Comparison of ENCODE assay signal across 9 cellular contexts in genomic region chr2:64857581-64858471, GRCh38.
DNase-seq lines count a peak whose midpoint lies in the region; ATAC-seq and TF ChIP-seq lines count a peak whose summit lies in the region.
"Had no signal": no experiment of that assay in that cellular context is flagged by ENCODE, and none has a peak within 500 bp of the region (broad histone marks: within the 10 kb centered on the region; RNA-seq: fewer than 3 reads in every experiment).

No MANE protein-coding gene starts in this region.

- ATAC-seq in GM18867 (IDR thresholded peaks at IDR 0.05; ENCODE audit: unreplicated experiment) (no peak), GM19463 (IDR thresholded peaks at IDR 0.05; ENCODE audit: unreplicated experiment) (no peak), GM18520 (IDR thresholded peaks at IDR 0.05; ENCODE audit: unreplicated experiment) (no peak), GM18861 (IDR thresholded peaks at IDR 0.05; ENCODE audit: unreplicated experiment) (no peak)

- no peak overlapping the region for H3K4me3 ChIP-seq in AG10803 (ENCODE audit: low read length)
- H3K4me3 ChIP-seq in PC-9 = no peak overlapping the region
- no peak overlapping the region for H3K4me3 ChIP-seq in fibroblast of the aortic adventitia (ENCODE audit: low read depth, low read length)
- no peak overlapping the region for H3K4me3 ChIP-seq in neuronal stem cell (ENCODE audit: low read length in 2 of 2)

- no peak overlapping the region for H2BK120ac ChIP-seq in neuronal stem cell (ENCODE audit: low read depth, low read length)

- H3K4me1 ChIP-seq in PC-9 (replicated peaks; ENCODE audit: insufficient read depth) = peaks cover 44% of the 10 kb centered on the region
- peaks cover 21 to 31% of the 10 kb centered on the region in 2 donors for H3K4me1 ChIP-seq in neuronal stem cell (ENCODE audit: control insufficient read depth in 2 of 2, insufficient read depth in 1 of 2, low read depth in 1 of 2, low read length in 2 of 2)

- H3K9me3 ChIP-seq in PC-9 (ENCODE audit: insufficient read depth, low read depth) (no peaks in the 10 kb centered on the region), neuronal stem cell (replicated peaks in 1 of 2; ENCODE audit: control insufficient read depth in 2 of 2, insufficient read depth in 1 of 2, low read depth in 1 of 2, low read length in 2 of 2) (peaks cover 2 to 10% of the 10 kb centered on the region in 2 donors)

- no peaks in the 10 kb centered on the region for H3K79me1 ChIP-seq in neuronal stem cell (ENCODE audit: low read depth, low read length)

- H3K79me2 ChIP-seq in PC-9 (ENCODE audit: low read depth) = no peaks in the 10 kb centered on the region

- no peak overlapping the region for H3K23ac ChIP-seq in neuronal stem cell (ENCODE audit: low read depth, low read length, poor library complexity)

- H3K36me3 ChIP-seq in PC-9 (ENCODE audit: low read depth) (no peaks in the 10 kb centered on the region), neuronal stem cell (replicated peaks in 1 of 2; ENCODE audit: control insufficient read depth in 2 of 2, insufficient read depth in 2 of 2, low read length in 2 of 2) (no peaks in the 10 kb centered on the region)

- BruUV-seq in PC-9 (replicated peaks; lab: Mats Ljungman, UMichigan) = no TSS peak

- DNase-seq in AG10803 (ENCODE audit: low read depth) = peak; percentile 92
- DNase-seq in PC-9 = no peak
- peak; percentile 99 for DNase-seq in fibroblast of the aortic adventitia (ENCODE audit: low read depth)
- no peak for DNase-seq in neuronal stem cell (ENCODE audit: low spot score)
- DNase-seq: T-helper 2 cell had no signal

- no peak overlapping the region for H4K8ac ChIP-seq in neuronal stem cell (ENCODE audit: low read depth, low read length)

- peak overlapping the region; percentile 72 for H3K14ac ChIP-seq in neuronal stem cell (ENCODE audit: low read length)

- H2BK5ac ChIP-seq in neuronal stem cell (ENCODE audit: low read length) = no peak overlapping the region

- H3K4me2 ChIP-seq in PC-9 (peak overlapping the region; percentile 71), neuronal stem cell (ENCODE audit: insufficient read depth, low read length, poor library complexity, severe bottlenecking) (no peak overlapping the region)

- peak overlapping the region; percentile 64 for H2BK12ac ChIP-seq in neuronal stem cell (ENCODE audit: low read length)

- no peak overlapping the region for H3K4ac ChIP-seq in neuronal stem cell (ENCODE audit: low read length)

- H3K18ac ChIP-seq in neuronal stem cell (ENCODE audit: low read length) = peak overlapping the region; percentile 86

- no peak overlapping the region for H4K91ac ChIP-seq in neuronal stem cell (ENCODE audit: low read depth, low read length, poor library complexity)

- H3K27me3 ChIP-seq in PC-9 (ENCODE audit: insufficient read depth, low read depth) (no peaks in the 10 kb centered on the region), neuronal stem cell (ENCODE audit: control insufficient read depth in 3 of 3, insufficient read depth in 3 of 3, low read depth in 1 of 3, low read length in 3 of 3) (peaks cover 0 to 2% (median 0%) of the 10 kb centered on the region in 3 experiments)

- no peaks in the 10 kb centered on the region for H4K20me1 ChIP-seq in PC-9 (ENCODE audit: insufficient read depth)

- no peak overlapping the region for H2AK5ac ChIP-seq in neuronal stem cell (ENCODE audit: low read depth, low read length)

- no peak overlapping the region for H3K9ac ChIP-seq in neuronal stem cell (ENCODE audit: low read depth, low read length, poor library complexity)

- peaks cover 34% of the 10 kb centered on the region for H3F3A ChIP-seq in PC-9 (ENCODE audit: insufficient read depth, low read depth)

- CTCF ChIA-PET in PC-9 (lab: Charles Lee) = interaction anchor here (1.3 kb wide), 1 partner anchor 7 kb away, joined by 4 read pairs; no protein-coding TSS in a partner anchor

- intact Hi-C loops in PC-9 (cut with micrococcal nuclease; ENCODE audit: unreplicated experiment) = loop anchor here (2.0 kb wide), 1 partner anchor 19 kb away; no protein-coding TSS in a partner anchor

- no CpG with 5 or more reads among the region's 18 CpGs for WGBS in neuronal stem cell (ENCODE audit: extremely low coverage in 2 of 2, insufficient read length in 2 of 2, insufficient replicate concordance in 1 of 2), 2 donors

- peak overlapping the region; percentile 76 for H2BK15ac ChIP-seq in neuronal stem cell (ENCODE audit: low read length)

- peak overlapping the region; percentile 86 for H3K27ac ChIP-seq in PC-9
- no peak overlapping the region for H3K27ac ChIP-seq in neuronal stem cell (replicated peaks; ENCODE audit: low read length)

- TF ChIP-seq CTCF in AG10803 (conservative IDR thresholded peaks at IDR 0.05; ENCODE audit: low read length) = peak; percentile 4; the same call in 1 of the 2 replicates
- TF ChIP-seq CTCF in PC-9 (conservative IDR thresholded peaks at IDR 0.05) = no peak
- TF ChIP-seq CTCF in fibroblast of the aortic adventitia (IDR thresholded peaks at IDR 0.05; ENCODE audit: insufficient read depth, low read length) = no peak

- POLR2A ChIA-PET in PC-9 (lab: Charles Lee; ENCODE audit: unreplicated experiment) = interaction anchor here (0.6 kb wide), 2 partner anchors 111 to 200 kb away, joined by 4 to 7 read pairs; no protein-coding TSS in a partner anchor

- H2AFZ ChIP-seq in PC-9 = peak overlapping the region; percentile 74; the same call in 1 of the 2 replicates
- peak overlapping the region; percentile 88 for H2AFZ ChIP-seq in neuronal stem cell (ENCODE audit: low read length)

- no peaks in the 10 kb centered on the region for H3K9me2 ChIP-seq in PC-9 (ENCODE audit: insufficient read depth)

Comparison
In these comparisons a context has a peak if more than half of its experiments do, and no peak if none do; other contexts are left out.
1. DNase-seq: peak in AG10803 (single experiment) and fibroblast of the aortic adventitia (single experiment); none in PC-9 (0 of 2) and neuronal stem cell (single experiment).